ENCODE assay signal across 1 cellular context in genomic region chr10:122204691-122205489, GRCh38.
TF ChIP-seq lines count a peak whose summit lies in the region.

No MANE protein-coding gene starts in this region.

TF ChIP-seq in GM23338, 12 proteins besides CTCF, POLR2A, EP300 and RAD21 (continued from another document):
- TF ChIP-seq, protein P1, sequence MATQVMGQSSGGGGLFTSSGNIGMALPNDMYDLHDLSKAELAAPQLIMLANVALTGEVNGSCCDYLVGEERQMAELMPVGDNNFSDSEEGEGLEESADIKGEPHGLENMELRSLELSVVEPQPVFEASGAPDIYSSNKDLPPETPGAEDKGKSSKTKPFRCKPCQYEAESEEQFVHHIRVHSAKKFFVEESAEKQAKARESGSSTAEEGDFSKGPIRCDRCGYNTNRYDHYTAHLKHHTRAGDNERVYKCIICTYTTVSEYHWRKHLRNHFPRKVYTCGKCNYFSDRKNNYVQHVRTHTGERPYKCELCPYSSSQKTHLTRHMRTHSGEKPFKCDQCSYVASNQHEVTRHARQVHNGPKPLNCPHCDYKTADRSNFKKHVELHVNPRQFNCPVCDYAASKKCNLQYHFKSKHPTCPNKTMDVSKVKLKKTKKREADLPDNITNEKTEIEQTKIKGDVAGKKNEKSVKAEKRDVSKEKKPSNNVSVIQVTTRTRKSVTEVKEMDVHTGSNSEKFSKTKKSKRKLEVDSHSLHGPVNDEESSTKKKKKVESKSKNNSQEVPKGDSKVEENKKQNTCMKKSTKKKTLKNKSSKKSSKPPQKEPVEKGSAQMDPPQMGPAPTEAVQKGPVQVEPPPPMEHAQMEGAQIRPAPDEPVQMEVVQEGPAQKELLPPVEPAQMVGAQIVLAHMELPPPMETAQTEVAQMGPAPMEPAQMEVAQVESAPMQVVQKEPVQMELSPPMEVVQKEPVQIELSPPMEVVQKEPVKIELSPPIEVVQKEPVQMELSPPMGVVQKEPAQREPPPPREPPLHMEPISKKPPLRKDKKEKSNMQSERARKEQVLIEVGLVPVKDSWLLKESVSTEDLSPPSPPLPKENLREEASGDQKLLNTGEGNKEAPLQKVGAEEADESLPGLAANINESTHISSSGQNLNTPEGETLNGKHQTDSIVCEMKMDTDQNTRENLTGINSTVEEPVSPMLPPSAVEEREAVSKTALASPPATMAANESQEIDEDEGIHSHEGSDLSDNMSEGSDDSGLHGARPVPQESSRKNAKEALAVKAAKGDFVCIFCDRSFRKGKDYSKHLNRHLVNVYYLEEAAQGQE (IDR thresholded peaks at IDR 0.05; ENCODE audit: unreplicated experiment) = no peak
- TF ChIP-seq JUNB (IDR thresholded peaks at IDR 0.05; ENCODE audit: unreplicated experiment) (no peak), STAT1 (IDR thresholded peaks at IDR 0.05; ENCODE audit: unreplicated experiment) (no peak), ZNF114 (CRISPR knock-in tag; IDR thresholded peaks at IDR 0.05) (no peak), NANOG (IDR thresholded peaks at IDR 0.05; ENCODE audit: borderline replicate concordance) (no peak), EZH2phosphoT487 (IDR thresholded peaks at IDR 0.05; ENCODE audit: unreplicated experiment) (no peak), EZH2 (IDR thresholded peaks at IDR 0.05; ENCODE audit: low read depth, unreplicated experiment) (no peak), POLR2AphosphoS5 (IDR thresholded peaks at IDR 0.05; ENCODE audit: low read depth) (no peak), CREB1 (CRISPR knock-in tag; IDR thresholded peaks at IDR 0.05; ENCODE audit: low read depth) (no peak)
- TF ChIP-seq, protein P2, sequence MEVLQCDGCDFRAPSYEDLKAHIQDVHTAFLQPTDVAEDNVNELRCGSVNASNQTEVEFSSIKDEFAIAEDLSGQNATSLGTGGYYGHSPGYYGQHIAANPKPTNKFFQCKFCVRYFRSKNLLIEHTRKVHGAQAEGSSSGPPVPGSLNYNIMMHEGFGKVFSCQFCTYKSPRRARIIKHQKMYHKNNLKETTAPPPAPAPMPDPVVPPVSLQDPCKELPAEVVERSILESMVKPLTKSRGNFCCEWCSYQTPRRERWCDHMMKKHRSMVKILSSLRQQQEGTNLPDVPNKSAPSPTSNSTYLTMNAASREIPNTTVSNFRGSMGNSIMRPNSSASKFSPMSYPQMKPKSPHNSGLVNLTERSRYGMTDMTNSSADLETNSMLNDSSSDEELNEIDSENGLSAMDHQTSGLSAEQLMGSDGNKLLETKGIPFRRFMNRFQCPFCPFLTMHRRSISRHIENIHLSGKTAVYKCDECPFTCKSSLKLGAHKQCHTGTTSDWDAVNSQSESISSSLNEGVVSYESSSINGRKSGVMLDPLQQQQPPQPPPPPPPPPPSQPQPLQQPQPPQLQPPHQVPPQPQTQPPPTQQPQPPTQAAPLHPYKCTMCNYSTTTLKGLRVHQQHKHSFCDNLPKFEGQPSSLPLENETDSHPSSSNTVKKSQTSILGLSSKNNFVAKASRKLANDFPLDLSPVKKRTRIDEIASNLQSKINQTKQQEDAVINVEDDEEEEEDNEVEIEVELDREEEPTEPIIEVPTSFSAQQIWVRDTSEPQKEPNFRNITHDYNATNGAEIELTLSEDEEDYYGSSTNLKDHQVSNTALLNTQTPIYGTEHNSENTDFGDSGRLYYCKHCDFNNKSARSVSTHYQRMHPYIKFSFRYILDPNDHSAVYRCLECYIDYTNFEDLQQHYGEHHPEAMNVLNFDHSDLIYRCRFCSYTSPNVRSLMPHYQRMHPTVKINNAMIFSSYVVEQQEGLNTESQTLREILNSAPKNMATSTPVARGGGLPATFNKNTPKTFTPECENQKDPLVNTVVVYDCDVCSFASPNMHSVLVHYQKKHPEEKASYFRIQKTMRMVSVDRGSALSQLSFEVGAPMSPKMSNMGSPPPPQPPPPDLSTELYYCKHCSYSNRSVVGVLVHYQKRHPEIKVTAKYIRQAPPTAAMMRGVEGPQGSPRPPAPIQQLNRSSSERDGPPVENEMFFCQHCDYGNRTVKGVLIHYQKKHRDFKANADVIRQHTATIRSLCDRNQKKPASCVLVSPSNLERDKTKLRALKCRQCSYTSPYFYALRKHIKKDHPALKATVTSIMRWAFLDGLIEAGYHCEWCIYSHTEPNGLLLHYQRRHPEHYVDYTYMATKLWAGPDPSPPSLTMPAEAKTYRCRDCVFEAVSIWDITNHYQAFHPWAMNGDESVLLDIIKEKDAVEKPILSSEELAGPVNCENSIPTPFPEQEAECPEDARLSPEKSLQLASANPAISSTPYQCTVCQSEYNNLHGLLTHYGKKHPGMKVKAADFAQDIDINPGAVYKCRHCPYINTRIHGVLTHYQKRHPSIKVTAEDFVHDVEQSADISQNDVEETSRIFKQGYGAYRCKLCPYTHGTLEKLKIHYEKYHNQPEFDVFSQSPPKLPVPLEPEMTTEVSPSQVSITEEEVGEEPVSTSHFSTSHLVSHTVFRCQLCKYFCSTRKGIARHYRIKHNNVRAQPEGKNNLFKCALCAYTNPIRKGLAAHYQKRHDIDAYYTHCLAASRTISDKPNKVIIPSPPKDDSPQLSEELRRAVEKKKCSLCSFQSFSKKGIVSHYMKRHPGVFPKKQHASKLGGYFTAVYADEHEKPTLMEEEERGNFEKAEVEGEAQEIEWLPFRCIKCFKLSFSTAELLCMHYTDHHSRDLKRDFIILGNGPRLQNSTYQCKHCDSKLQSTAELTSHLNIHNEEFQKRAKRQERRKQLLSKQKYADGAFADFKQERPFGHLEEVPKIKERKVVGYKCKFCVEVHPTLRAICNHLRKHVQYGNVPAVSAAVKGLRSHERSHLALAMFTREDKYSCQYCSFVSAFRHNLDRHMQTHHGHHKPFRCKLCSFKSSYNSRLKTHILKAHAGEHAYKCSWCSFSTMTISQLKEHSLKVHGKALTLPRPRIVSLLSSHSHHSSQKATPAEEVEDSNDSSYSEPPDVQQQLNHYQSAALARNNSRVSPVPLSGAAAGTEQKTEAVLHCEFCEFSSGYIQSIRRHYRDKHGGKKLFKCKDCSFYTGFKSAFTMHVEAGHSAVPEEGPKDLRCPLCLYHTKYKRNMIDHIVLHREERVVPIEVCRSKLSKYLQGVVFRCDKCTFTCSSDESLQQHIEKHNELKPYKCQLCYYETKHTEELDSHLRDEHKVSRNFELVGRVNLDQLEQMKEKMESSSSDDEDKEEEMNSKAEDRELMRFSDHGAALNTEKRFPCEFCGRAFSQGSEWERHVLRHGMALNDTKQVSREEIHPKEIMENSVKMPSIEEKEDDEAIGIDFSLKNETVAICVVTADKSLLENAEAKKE (CRISPR knock-in tag; IDR thresholded peaks at IDR 0.05) = no peak
- TF ChIP-seq, protein P3, sequence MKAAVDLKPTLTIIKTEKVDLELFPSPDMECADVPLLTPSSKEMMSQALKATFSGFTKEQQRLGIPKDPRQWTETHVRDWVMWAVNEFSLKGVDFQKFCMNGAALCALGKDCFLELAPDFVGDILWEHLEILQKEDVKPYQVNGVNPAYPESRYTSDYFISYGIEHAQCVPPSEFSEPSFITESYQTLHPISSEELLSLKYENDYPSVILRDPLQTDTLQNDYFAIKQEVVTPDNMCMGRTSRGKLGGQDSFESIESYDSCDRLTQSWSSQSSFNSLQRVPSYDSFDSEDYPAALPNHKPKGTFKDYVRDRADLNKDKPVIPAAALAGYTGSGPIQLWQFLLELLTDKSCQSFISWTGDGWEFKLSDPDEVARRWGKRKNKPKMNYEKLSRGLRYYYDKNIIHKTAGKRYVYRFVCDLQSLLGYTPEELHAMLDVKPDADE (IDR thresholded peaks at IDR 0.05) = no peak
